6 cellular contexts compared by ENCODE assay signal in genomic region chr5:139473565-139473964, GRCh38. TPM values are rescaled to one million over a fixed set of nuclear protein-coding genes. Genes with fewer than 3 reads are reported as not detected.
DNase-seq lines count a peak whose midpoint lies in the region; ATAC-seq and TF ChIP-seq lines count a peak whose summit lies in the region.

No MANE protein-coding gene starts in this region.

- no peaks in the 10 kb centered on the region for H3K79me2 ChIP-seq in DND-41 (ENCODE audit: insufficient read depth, low read length)

- H3K9ac ChIP-seq in DND-41 (ENCODE audit: low read depth, low read length), result no peak overlapping the region

- H4K20me1 ChIP-seq in DND-41 (ENCODE audit: insufficient read depth, low read length), result no peaks in the 10 kb centered on the region

- no peak overlapping the region for H2AFZ ChIP-seq in DND-41 (ENCODE audit: low read depth, low read length)

- H3K4me1 ChIP-seq in DND-41 (ENCODE audit: insufficient read depth, low read length) (peaks cover 43% of the 10 kb centered on the region), left lung (peaks cover 15 to 95% of the 10 kb centered on the region in 2 donors)

- intact Hi-C loops in left lung (cut with DNase I), result no loop called here

- H3K27me3 ChIP-seq in DND-41 (ENCODE audit: insufficient read depth, low read length, poor library complexity) (no peaks in the 10 kb centered on the region), WERI-Rb-1 (ENCODE audit: insufficient read depth, low read depth, severe bottlenecking) (no peaks in the 10 kb centered on the region), left lung (no peaks in the 10 kb centered on the region), H7 (ENCODE audit: control insufficient read depth, insufficient read depth, low read length) (no peaks in the 10 kb centered on the region)

- H3K27ac ChIP-seq in DND-41 (ENCODE audit: low read length), result peak overlapping the region; percentile 70; the same call in 1 of the 2 replicates
- peak overlapping the region; percentile 47; the same call in 1 of the 2 replicates for H3K27ac ChIP-seq in WERI-Rb-1
- peak overlapping the region; percentile 56 to 70 for H3K27ac ChIP-seq in left lung

- H3K36me3 ChIP-seq in DND-41 (ENCODE audit: insufficient read depth, low read length) (no peaks in the 10 kb centered on the region; the same call in 1 of the 2 replicates), WERI-Rb-1 (no peaks in the 10 kb centered on the region), left lung (peaks cover 0 to 36% of the 10 kb centered on the region in 2 donors), H7 (replicated peaks; ENCODE audit: control insufficient read depth, insufficient read depth, low read length) (no peaks in the 10 kb centered on the region)

- no peak overlapping the region for H3K4me2 ChIP-seq in DND-41 (ENCODE audit: insufficient read depth, low read length)

- H3K4me3 ChIP-seq in DND-41 (ENCODE audit: low read depth in 1 of 2, low read length in 2 of 2) (no peak overlapping the region), WERI-Rb-1 (ENCODE audit: low read depth, low read length) (no peak overlapping the region), left lung (no peak overlapping the region), H7 (ENCODE audit: insufficient read depth, low read depth, low read length) (no peak overlapping the region)

- TF ChIP-seq CTCF in DND-41 (IDR thresholded peaks at IDR 0.05; ENCODE audit: borderline replicate concordance, extremely low read depth, low read length, poor library complexity, severe bottlenecking) (no peak), WERI-Rb-1 (IDR thresholded peaks at IDR 0.05; ENCODE audit: low read depth, low read length) (no peak), left lung (IDR thresholded peaks at IDR 0.05) (no peak)

- DNase-seq in DND-41 (no peak), WERI-Rb-1 (no peak), left lung (no peak), H7 (no peak)

- ATAC-seq in DND-41 (ENCODE audit: insufficient read depth, low read depth), result no peak
- no peak for ATAC-seq in left lung
- no peak for ATAC-seq in GM21786 (IDR thresholded peaks at IDR 0.05; ENCODE audit: unreplicated experiment)
- ATAC-seq in HG02981 (IDR thresholded peaks at IDR 0.05; ENCODE audit: unreplicated experiment), result no peak

- H3K9me3 ChIP-seq in DND-41 (ENCODE audit: insufficient read depth, low read length, severe bottlenecking) (no peaks in the 10 kb centered on the region), WERI-Rb-1 (ENCODE audit: severe bottlenecking) (no peaks in the 10 kb centered on the region), left lung (no peaks in the 10 kb centered on the region)

RNA-seq across cellular contexts. Expression of gene SMIM33, which starts 2.8 kb away (rescaled TPM):
- total RNA-seq in left lung, result not detected
- not detected in 2 replicates for total RNA-seq in H7 (2014; rRNA removed; shearing (Covaris generic))

RNA-seq across cellular contexts. Expression of gene STING1, which starts 9.0 kb away (rescaled TPM):
- total RNA-seq in left lung, result 100 to 1,000 TPM in 1 of 2 donors, 10 to 100 TPM in 1; 100.0 to 105 TPM
- 0.15 and 0.21 TPM in 2 replicates for total RNA-seq in H7 (2014; rRNA removed; shearing (Covaris generic))

RNA-seq across cellular contexts. Expression of gene ECSCR, which starts 11.0 kb away (rescaled TPM):
- 10 to 100 TPM; 25.4 to 48.9 TPM for total RNA-seq in left lung
- total RNA-seq in H7 (2014; rRNA removed; shearing (Covaris generic)), result 4.6 and 6.4 TPM in 2 replicates

RNA-seq across cellular contexts. Expression of gene DNAJC18, which starts 34.2 kb away (rescaled TPM):
- total RNA-seq in left lung, result 10 to 100 TPM; 10.0 to 13.2 TPM
- total RNA-seq in H7 (2014; rRNA removed; shearing (Covaris generic)), result 6.3 and 9.8 TPM in 2 replicates

Comparison
In these comparisons a context has a peak if more than half of its experiments do, and no peak if none do; other contexts are left out.
1. RNA of gene STING1, which starts 9.0 kb away (total RNA-seq): 100.0 to 105 TPM in left lung; 0.15 to 0.21 TPM in H7; every median in the first group is over 10 times any median in the second.
2. Peak in every context shown above with its lines, with median percentiles within 50 percentile points of each other: H3K27ac ChIP-seq.